In genomic region chr6:41566961-41567360, GRCh38 we compare ENCODE assay signal across 23 cellular contexts. TPM values are rescaled to one million over a fixed set of nuclear protein-coding genes. Genes with fewer than 3 reads are reported as not detected.
DNase-seq lines count a peak whose midpoint lies in the region; ATAC-seq, FAIRE-seq and TF ChIP-seq lines count a peak whose summit lies in the region.
"Had no signal": no experiment of that assay in that cellular context is flagged by ENCODE, and none has a peak within 500 bp of the region (broad histone marks: within the 10 kb centered on the region; RNA-seq: fewer than 3 reads in every experiment).

No MANE protein-coding gene starts in this region.

- no peak overlapping the region for H3K56ac ChIP-seq in H1 (replicated peaks; ENCODE audit: insufficient read length, low read depth, low read length)

- H3K14ac ChIP-seq in H1 (ENCODE audit: insufficient read length): no peak overlapping the region

- H3K23me2 ChIP-seq in H1 (ENCODE audit: low read depth, low read length): peaks cover 3% of the 10 kb centered on the region; the same call in 1 of the 2 replicates

- no peak overlapping the region for H2BK5ac ChIP-seq in H1 (ENCODE audit: low read depth, low read length)

- no peak overlapping the region for H3K4me2 ChIP-seq in H1 (ENCODE audit: insufficient read depth in 1 of 2, low read depth in 2 of 2, low read length in 2 of 2)
- H3K4me2 ChIP-seq: BLaER1 had no signal

- peak overlapping the region; percentile 31 for H3K4me3 Mint-ChIP-seq in neural crest cell
- H3K4me3 Mint-ChIP-seq: CD4-positive, CD25-positive, alpha-beta regulatory T cell had no signal

- POLR2A ChIA-PET in H1 (lab: Charles Lee; ENCODE audit: partially characterized antibody): interaction anchor here (1.4 kb wide), 1 partner anchor 11 kb away, joined by 3 read pairs; no protein-coding TSS in a partner anchor

- DNase-seq in H1 (ENCODE audit: low read depth in 1 of 2, low spot score in 2 of 2) (no peak), neural crest cell (ENCODE audit: low read depth, low spot score) (no peak), head of caudate nucleus (no peak)
- no peak for DNase-seq in activated effector memory CD4-positive, alpha-beta T cell treated with anti-CD3 and anti-CD28 coated beads, Interleukin-2, amount 50 U/mL, for 16 hours
- DNase-seq: CD4-positive, CD25-positive, alpha-beta regulatory T cell; DMS153; DND-41; H7; NCI-H1105 treated with DMSO at 0.1 percent for 48 hours; NCI-H2029; NCI-H446; NCI-H524 treated with DMSO at 0.1 percent for 48 hours; NCI-H774; NK-92 treated with Interleukin-12 subunit alpha and Interleukin-12 subunit beta, amount 100 ng/mL, for 24 hours; PC-3; SJCRH30 had no signal

- H3K4me1 ChIP-seq in H1 (replicated peaks in 1 of 4; ENCODE audit: control insufficient read depth in 3 of 4, insufficient read depth in 4 of 4, low read length in 3 of 4) (peaks cover 31 to 48% (median 38%) of the 10 kb centered on the region in 4 experiments), thymus (ENCODE audit: control insufficient read depth, insufficient read depth, low read length) (no peaks in the 10 kb centered on the region)

- 0 out of 2 replicates have a peak overlapping the region, but pooled peaks have one; percentile 23 for H2BK12ac ChIP-seq in H1 (ENCODE audit: low read depth, low read length)

- H2BK15ac ChIP-seq in H1 (ENCODE audit: low read length): no peak overlapping the region

- intact Hi-C loops in head of caudate nucleus (cut with DNase I): no loop called here

- H3K9me3 Mint-ChIP-seq in neural crest cell: no peaks in the 10 kb centered on the region
- H3K9me3 Mint-ChIP-seq: CD4-positive, CD25-positive, alpha-beta regulatory T cell had no signal

- TF ChIP-seq CTCF in VCaP (conservative IDR thresholded peaks at IDR 0.05): no peak
- TF ChIP-seq CTCF in H1 (IDR thresholded peaks at IDR 0.05; ENCODE audit: control extremely low read depth in 1 of 3, insufficient read depth in 1 of 3, low read depth in 1 of 3, low read length in 3 of 3): no peak
- no peak for TF ChIP-seq CTCF in neural crest cell (conservative IDR thresholded peaks at IDR 0.05)

- no peak overlapping the region for H2AK5ac ChIP-seq in H1 (ENCODE audit: low read depth, low read length)

- H4K5ac ChIP-seq in H1 (ENCODE audit: insufficient read length, low read depth, low read length): no peak overlapping the region

- no peaks in the 10 kb centered on the region for H4K20me1 ChIP-seq in H1 (replicated peaks in 1 of 2; ENCODE audit: control insufficient read depth in 1 of 2, insufficient read depth in 2 of 2, low read length in 2 of 2)

- no peak overlapping the region for H3K4ac ChIP-seq in H1 (replicated peaks; ENCODE audit: insufficient read length, low read depth, low read length)

- H2AFZ ChIP-seq in H1 (ENCODE audit: low read length): no peak overlapping the region

- H3K9ac ChIP-seq in H1 (replicated peaks in 1 of 4; ENCODE audit: extremely low read depth in 1 of 4, low read depth in 3 of 4, low read length in 3 of 4): no peak overlapping the region
- H3K9ac ChIP-seq: BLaER1 had no signal

- no peak for TF ChIP-seq EP300 in H1 (IDR thresholded peaks at IDR 0.05; ENCODE audit: borderline replicate concordance in 1 of 2, low read depth in 2 of 2, low read length in 2 of 2)

- H4K8ac ChIP-seq in H1 (ENCODE audit: extremely low read depth, insufficient read depth, low read length): no peak overlapping the region

- H3K27ac Mint-ChIP-seq in neural crest cell (ENCODE audit: unreplicated experiment): peak overlapping the region; percentile 35
- H3K27ac Mint-ChIP-seq: CD4-positive, CD25-positive, alpha-beta regulatory T cell had no signal

- H3K79me1 ChIP-seq in H1 (ENCODE audit: low read depth, low read length): no peaks in the 10 kb centered on the region

- WGBS in H1 (ENCODE audit: extremely low coverage in 1 of 2, insufficient coverage in 1 of 2, insufficient read length in 1 of 2, insufficient replicate concordance in 2 of 2, low coverage in 1 of 2, low lambda C conversion rate in 2 of 2, missing lambda C conversion rate in 1 of 2), 2 experiments: 100% methylated on average over 1 of the region's 1 CpG; no CpG with 5 or more reads in 1 of the 2 experiments
- WGBS in thymus: 100% methylated on average over 1 of the region's 1 CpG

- H3K9me3 ChIP-seq in H1 (ENCODE audit: insufficient read depth in 2 of 2, low read depth in 1 of 2, low read length in 1 of 2) (no peaks in the 10 kb centered on the region), thymus (ENCODE audit: control insufficient read depth) (no peaks in the 10 kb centered on the region)
- H3K9me3 ChIP-seq: BLaER1, SJCRH30 had no signal

- no peak overlapping the region for H4K91ac ChIP-seq in H1 (replicated peaks; ENCODE audit: insufficient read length, low read length)

- peaks cover 0 to 12% of the 10 kb centered on the region in 2 experiments; a peak in 2 of 4 replicates for H3K79me2 ChIP-seq in H1 (ENCODE audit: control insufficient read depth in 1 of 2, insufficient read depth in 2 of 2, low read length in 2 of 2)

- FAIRE-seq in H1 (lab: Jason Lieb, UNC): no peak
- FAIRE-seq: A204.1, GM19239, K562 had no signal

- CTCF ChIA-PET in H1 (lab: Charles Lee; ENCODE audit: partially characterized antibody): interaction anchor here (1.4 kb wide), 1 partner anchor 24 kb away, joined by 4 read pairs; no protein-coding TSS in a partner anchor

- H3K18ac ChIP-seq in H1 (ENCODE audit: extremely low read depth, low read length): no peak overlapping the region

- peak overlapping the region; percentile 75 for H3K27ac ChIP-seq in VCaP
- H3K27ac ChIP-seq in H1 (ENCODE audit: low read depth, low read length): no peak overlapping the region
- peak overlapping the region; percentile 60 for H3K27ac ChIP-seq in thymus (ENCODE audit: low read depth)
- H3K27ac ChIP-seq: BLaER1, SJCRH30 had no signal

- no peak overlapping the region for H3K23ac ChIP-seq in H1 (ENCODE audit: insufficient read length)

- no peaks in the 10 kb centered on the region for H3K27me3 ChIP-seq in H1 (replicated peaks in 1 of 4; ENCODE audit: control insufficient read depth in 3 of 4, extremely low read depth in 1 of 4, insufficient read depth in 3 of 4, low read length in 3 of 4)
- no peaks in the 10 kb centered on the region for H3K27me3 ChIP-seq in thymus (ENCODE audit: control insufficient read depth, insufficient read depth)
- H3K27me3 ChIP-seq: BLaER1, SJCRH30 had no signal

- peaks cover 0 to 5% (median 0%) of the 10 kb centered on the region in 4 experiments; a peak in 2 of 8 replicates for H3K36me3 ChIP-seq in H1 (ENCODE audit: control insufficient read depth in 2 of 4, insufficient read depth in 4 of 4, low read length in 3 of 4)
- H3K36me3 ChIP-seq in thymus (ENCODE audit: control insufficient read depth, insufficient read depth): peaks cover 36% of the 10 kb centered on the region

- H3K4me3 ChIP-seq in H1 (ENCODE audit: extremely low read depth in 1 of 4, insufficient read depth in 2 of 4, low read depth in 3 of 4, low read length in 4 of 4) (no peak overlapping the region), thymus (ENCODE audit: low read length) (no peak overlapping the region)
- H3K4me3 ChIP-seq: BLaER1, K562, SJCRH30 had no signal

- no peak overlapping the region for H2BK20ac ChIP-seq in H1 (ENCODE audit: low read length)

- H2BK120ac ChIP-seq in H1 (replicated peaks; ENCODE audit: low read depth, low read length): no peak overlapping the region

- no peaks in the 10 kb centered on the region for H3K27me3 Mint-ChIP-seq in neural crest cell (ENCODE audit: low read depth)
- H3K27me3 Mint-ChIP-seq: CD4-positive, CD25-positive, alpha-beta regulatory T cell had no signal

- H3K4me1 Mint-ChIP-seq in neural crest cell: peaks cover 75% of the 10 kb centered on the region

- no peak for TF ChIP-seq POLR2A in H1 (IDR thresholded peaks at IDR 0.05; ENCODE audit: control extremely low read depth in 1 of 2, low read depth in 2 of 2, low read length in 2 of 2)

- no peak for ATAC-seq in GM19324 (IDR thresholded peaks at IDR 0.05; ENCODE audit: low FRiP score, unreplicated experiment)
- ATAC-seq: K562, PC-3 had no signal

- TF ChIP-seq RAD21 in H1 (IDR thresholded peaks at IDR 0.05 in 1 of 2, conservative IDR thresholded peaks at IDR 0.05 in 1 of 2; ENCODE audit: low read depth in 2 of 2, low read length in 2 of 2): no peak

- H3K36me3 Mint-ChIP-seq in neural crest cell (ENCODE audit: low read depth): peaks cover 22% of the 10 kb centered on the region

TF ChIP-seq in H1, 55 proteins besides CTCF, POLR2A, EP300 and RAD21 (continues in another document):
- TF ChIP-seq BACH1 (IDR thresholded peaks at IDR 0.05; ENCODE audit: low read length): no peak
- TF ChIP-seq HDAC6 (IDR thresholded peaks at IDR 0.05; ENCODE audit: low read depth, low read length): no peak
- no peak for TF ChIP-seq KDM4A (IDR thresholded peaks at IDR 0.05; ENCODE audit: low read depth, low read length, severe bottlenecking)
- TF ChIP-seq CHD2 (IDR thresholded peaks at IDR 0.05; ENCODE audit: low read length): no peak
- TF ChIP-seq SP4 (IDR thresholded peaks at IDR 0.05; ENCODE audit: low read length): no peak
- TF ChIP-seq EGR1 (IDR thresholded peaks at IDR 0.05; ENCODE audit: borderline replicate concordance, low read depth, low read length): no peak
- no peak for TF ChIP-seq SP2 (IDR thresholded peaks at IDR 0.05; ENCODE audit: low read length)
- no peak for TF ChIP-seq GABPA (IDR thresholded peaks at IDR 0.05; ENCODE audit: borderline replicate concordance, insufficient read depth, low read length)
- TF ChIP-seq YY1 (IDR thresholded peaks at IDR 0.05; ENCODE audit: low read depth, low read length): no peak
- TF ChIP-seq SAP30 (IDR thresholded peaks at IDR 0.05; ENCODE audit: insufficient read depth, insufficient replicate concordance, low read length): no peak
- TF ChIP-seq SRF (IDR thresholded peaks at IDR 0.05; ENCODE audit: low read depth, low read length): no peak
- TF ChIP-seq SP1 (IDR thresholded peaks at IDR 0.05; ENCODE audit: low read depth, low read length): no peak
- no peak for TF ChIP-seq HDAC2 (IDR thresholded peaks at IDR 0.05; ENCODE audit: borderline replicate concordance in 1 of 2, low read depth in 2 of 2, low read length in 2 of 2)
- TF ChIP-seq CHD1 (IDR thresholded peaks at IDR 0.05; ENCODE audit: low read depth, low read length): no peak
- no peak for TF ChIP-seq ASH2L (IDR thresholded peaks at IDR 0.05; ENCODE audit: low read length)
- TF ChIP-seq NRF1 (IDR thresholded peaks at IDR 0.05; ENCODE audit: low read depth, low read length): no peak

RNA-seq across cellular contexts. Expression of gene FOXP4, which starts 20.8 kb away (rescaled TPM):
- total RNA-seq in H1 (2021; fragmentation: NEBNext Ultra II Directional; extraction: Animal tissue kit (Norgen Biotek cat#: 25700)): 13.3 and 14.7 TPM in 2 replicates
- 4.8 and 6.7 TPM in 2 replicates for polyA plus RNA-seq in H1 (2011; rRNA removed)
- polyA plus RNA-seq in H1 (2011; cell fraction: cytosol; rRNA removed): 2.2 TPM
- 8.8 TPM for polyA plus RNA-seq in H1 (2011; cell fraction: nucleus; rRNA removed)
- polyA plus RNA-seq in H1 (2012, experiment 1 of 2): 9.6 to 20.8 TPM (median 19.1 TPM) in 4 replicates
- 13.4 TPM for polyA plus RNA-seq in H1 (2012, experiment 2 of 2)
- polyA plus RNA-seq in H1 (2013, experiment 1 of 2): 5.1 TPM
- polyA plus RNA-seq in H1 (2013, experiment 2 of 2): 5.1 TPM
- 2.0 and 2.4 TPM in 2 replicates for polyA minus RNA-seq in H1 (2011; rRNA and poly(A)+ RNA removed)
- 9.3 TPM for polyA minus RNA-seq in H1 (2011; cell fraction: cytosol; rRNA and poly(A)+ RNA removed)
- 5.1 TPM for polyA minus RNA-seq in H1 (2011; cell fraction: nucleus; rRNA and poly(A)+ RNA removed)
- 57.9 and 62.4 TPM in 2 replicates for total RNA-seq in neural crest cell
- polyA plus RNA-seq in thymus: 15.0 TPM
